1 cellular context compared by ENCODE assay signal in the genomic region with DNA sequence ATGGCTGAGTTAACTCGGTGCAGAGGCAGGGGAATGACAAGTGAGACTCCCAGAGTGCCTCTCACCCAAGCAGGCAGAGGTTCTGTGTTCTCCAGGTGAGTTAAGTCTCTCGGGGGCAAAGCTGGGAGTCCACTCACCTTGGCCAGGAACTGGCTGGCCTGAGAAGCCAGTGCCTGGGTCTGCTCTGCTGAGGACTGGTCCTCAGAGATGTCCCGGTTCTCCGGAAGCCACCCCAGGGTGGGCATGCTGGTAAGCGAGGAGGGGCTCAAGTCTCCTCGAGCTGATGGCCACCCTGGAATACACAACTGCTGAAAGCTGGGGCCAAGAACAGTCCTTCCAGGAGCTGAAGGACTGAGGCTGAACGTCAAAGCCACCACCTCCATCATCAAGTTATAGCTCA.
TF ChIP-seq lines count a peak whose summit lies in the region.

No MANE protein-coding gene starts in this region.

TF ChIP-seq in SK-N-SH, 30 proteins besides CTCF, POLR2A, EP300 and RAD21 (continued from another document):
- TF ChIP-seq MXI1 (IDR thresholded peaks at IDR 0.05; ENCODE audit: low read depth, low read length) (no peak), REST (IDR thresholded peaks at IDR 0.05; ENCODE audit: low read depth, low read length) (no peak), SIN3A (IDR thresholded peaks at IDR 0.05; ENCODE audit: borderline replicate concordance, low read depth, low read length) (no peak), YY1 (IDR thresholded peaks at IDR 0.05; ENCODE audit: low read depth) (no peak), FOXM1 (IDR thresholded peaks at IDR 0.05; ENCODE audit: low read depth) (no peak), POLR2AphosphoS5 (IDR thresholded peaks at IDR 0.05; ENCODE audit: low read depth, low read length) (no peak), GATA2 (CRISPR knock-in tag; IDR thresholded peaks at IDR 0.05) (no peak), MEF2A (IDR thresholded peaks at IDR 0.05; ENCODE audit: borderline replicate concordance, low read depth) (no peak)
